In genomic region chr5:97044057-97044456, GRCh38 we compare ENCODE assay signal across 8 cellular contexts.
DNase-seq lines count a peak whose midpoint lies in the region; ATAC-seq, FAIRE-seq and TF ChIP-seq lines count a peak whose summit lies in the region.

No MANE protein-coding gene starts in this region.

- no peak for ATAC-seq in HG02610 (IDR thresholded peaks at IDR 0.05; ENCODE audit: unreplicated experiment)
- no peak for ATAC-seq in GM21528 (IDR thresholded peaks at IDR 0.05; ENCODE audit: low FRiP score, unreplicated experiment)

- CTCF ChIA-PET in OCI-LY7 (lab: Charles Lee; ENCODE audit: unreplicated experiment) (no interaction called here), RWPE1 (lab: Yijun Ruan, JAX) (interaction anchor here (0.7 to 1.2 kb wide), 2 partner anchors 47 to 336 kb away, joined by 3 to 4 read pairs; no protein-coding TSS in a partner anchor)

- BruUV-seq in OCI-LY7 (replicated peaks; lab: Mats Ljungman, UMichigan), result no TSS peak

- H3K79me2 ChIP-seq in OCI-LY7 (ENCODE audit: insufficient read depth, low read depth, low read length), result no peaks in the 10 kb centered on the region

- no peaks in the 10 kb centered on the region for H3K4me1 ChIP-seq in OCI-LY7 (ENCODE audit: insufficient read depth, low read length, poor library complexity, severe bottlenecking)

- DNase-seq in ELF-1 (ENCODE audit: low read depth, low spot score), result peak; percentile 89
- no peak for DNase-seq in OCI-LY7 (ENCODE audit: low spot score)
- DNase-seq in foreskin fibroblast, result peak; percentile 10 to 37
- no peak for DNase-seq in progenitor cell of endocrine pancreas (ENCODE audit: low spot score, unreplicated experiment)
- no peak for DNase-seq in RWPE1 (ENCODE audit: low spot score)
- DNase-seq in RCC 7860 (ENCODE audit: low spot score), result no peak

- H3K27me3 Mint-ChIP-seq in progenitor cell of endocrine pancreas, result no peaks in the 10 kb centered on the region

- intact Hi-C loops in OCI-LY7 (cut with micrococcal nuclease; ENCODE audit: unreplicated experiment), result no loop called here

- peaks cover 15% of the 10 kb centered on the region for H3K4me1 Mint-ChIP-seq in progenitor cell of endocrine pancreas (ENCODE audit: low read depth)

- no peaks in the 10 kb centered on the region for H3K9me3 Mint-ChIP-seq in progenitor cell of endocrine pancreas (ENCODE audit: low read depth)

- no peak for FAIRE-seq in RCC 7860 (lab: Jason Lieb, UNC)

- no peaks in the 10 kb centered on the region for H3K9me2 ChIP-seq in OCI-LY7 (ENCODE audit: insufficient read depth, low read length)

- no peak overlapping the region for H3K4me3 Mint-ChIP-seq in progenitor cell of endocrine pancreas (ENCODE audit: low read depth)

- H2AFZ ChIP-seq in OCI-LY7 (ENCODE audit: low read length), result no peak overlapping the region

- H3K36me3 ChIP-seq in OCI-LY7 (ENCODE audit: insufficient read depth, low read length), result no peaks in the 10 kb centered on the region

- TF ChIP-seq CTCF in OCI-LY7 (conservative IDR thresholded peaks at IDR 0.05; ENCODE audit: low read length), result 0 out of 2 replicates have a peak, but pooled peaks have one; percentile 11
- TF ChIP-seq CTCF in foreskin fibroblast (IDR thresholded peaks at IDR 0.05; ENCODE audit: low read depth, low read length), result peak; percentile 32
- peak; percentile 16 for TF ChIP-seq CTCF in progenitor cell of endocrine pancreas (IDR thresholded peaks at IDR 0.05; ENCODE audit: unreplicated experiment)
- no peak for TF ChIP-seq CTCF in RWPE1 (conservative IDR thresholded peaks at IDR 0.05; ENCODE audit: low read depth)

- POLR2A ChIA-PET in OCI-LY7 (lab: Charles Lee), result interaction anchor here (1.8 kb wide), 1 partner anchor 16 kb away, joined by 6 read pairs; no protein-coding TSS in a partner anchor
- POLR2A ChIA-PET in RWPE1 (lab: Yijun Ruan, JAX; ENCODE audit: low non-redundant PET), result no interaction called here

- no peaks in the 10 kb centered on the region for H4K20me1 ChIP-seq in OCI-LY7 (ENCODE audit: insufficient read depth, low read length)

- H3K9me3 ChIP-seq in OCI-LY7 (ENCODE audit: low read length), result no peaks in the 10 kb centered on the region

- H3K27ac ChIP-seq in OCI-LY7 (ENCODE audit: low read depth, low read length, poor library complexity, severe bottlenecking) (no peak overlapping the region), RWPE1 (no peak overlapping the region)

- H3K36me3 Mint-ChIP-seq in progenitor cell of endocrine pancreas (ENCODE audit: insufficient read depth), result no peaks in the 10 kb centered on the region

- H3K27ac Mint-ChIP-seq in progenitor cell of endocrine pancreas, result peak overlapping the region; percentile 85

- H3K4me2 ChIP-seq in OCI-LY7 (ENCODE audit: low read length), result no peak overlapping the region

- H3K4me3 ChIP-seq in OCI-LY7 (ENCODE audit: low read depth, low read length, poor library complexity, severe bottlenecking), result no peak overlapping the region
- no peak overlapping the region for H3K4me3 ChIP-seq in foreskin fibroblast (ENCODE audit: low read depth in 1 of 2, low read length in 2 of 2)

Comparison
In these comparisons a context has a peak if more than half of its experiments do, and no peak if none do; other contexts are left out.
1. DNase-seq: peak in ELF-1 (single experiment) and foreskin fibroblast (2 of 2); none in OCI-LY7 (single experiment), progenitor cell of endocrine pancreas (single experiment), RWPE1 (single experiment) and RCC 7860 (single experiment).